In genomic region chr3:38826001-38826400, GRCh38 we compare ENCODE assay signal across 33 cellular contexts. TPM values are rescaled to one million over a fixed set of nuclear protein-coding genes. Genes with fewer than 3 reads are reported as not detected.
"Had no signal": no experiment of that assay in that cellular context is flagged by ENCODE, and none has a peak within 500 bp of the region (broad histone marks: within the 10 kb centered on the region; RNA-seq: fewer than 3 reads in every experiment).

No MANE protein-coding gene starts in this region.

- H3K27ac ChIP-seq: brain microvascular endothelial cell, coronary artery, dorsolateral prefrontal cortex, foreskin keratinocyte, gastrocnemius medialis had no signal

- H3K27me3 ChIP-seq: brain microvascular endothelial cell, foreskin keratinocyte, gastrocnemius medialis had no signal

- H3K4me1 ChIP-seq: foreskin keratinocyte, gastrocnemius medialis had no signal

- DNase-seq: activated CD4-positive, alpha-beta memory T cell treated with anti-CD3 and anti-CD28 coated beads for 36 hours; activated CD4-positive, alpha-beta T cell treated with anti-CD3 and anti-CD28 coated beads for 36 hours; activated CD4-positive, alpha-beta T cell treated with anti-CD3 and anti-CD28 coated beads, Interleukin-2, amount 10 ng/mL, durations not matched to agents 24 days and 14 days; activated CD4-positive, CD25-positive, alpha-beta regulatory T cell; activated CD4-positive, CD25-positive, alpha-beta regulatory T cell treated with anti-CD3 and anti-CD28 coated beads, Interleukin-2, amount 50 U/mL, for 72 hours; activated CD8-positive, alpha-beta memory T cell treated with anti-CD3 and anti-CD28 coated beads, Interleukin-2, amount 10 ng/mL, durations not matched to agents 7 days and 5 days; activated CD8-positive, alpha-beta memory T cell treated with anti-CD3 and anti-CD28 coated beads, Interleukin-2, amount 50 U/mL, for 4 hours; activated CD8-positive, alpha-beta T cell treated with anti-CD3 and anti-CD28 coated beads, Interleukin-2, amount 10 ng/mL, durations not matched to agents 7 days and 5 days; activated gamma-delta T cell treated with Interleukin-2 at 50 U/mL for 16 hours; activated naive CD4-positive, alpha-beta T cell treated with anti-CD3 and anti-CD28 coated beads, Interleukin-2, amount 50 U/mL, for 16 hours; activated naive CD4-positive, alpha-beta T cell treated with Interleukin-2 at 50 U/mL for 16 hours; activated T-cell treated with anti-CD3 and anti-CD28 coated beads for 4 hours; activated T-cell treated with anti-CD3 and anti-CD28 coated beads, Interleukin-2, amount 50 U/mL, for 24 hours; activated T-cell treated with anti-CD3 and anti-CD28 coated beads, Interleukin-2, amount 50 U/mL, for 72 hours; amniotic stem cell; anterior cingulate cortex; brain microvascular endothelial cell; dorsolateral prefrontal cortex; effector memory CD4-positive, alpha-beta T cell; endodermal cell; foreskin keratinocyte; gastrocnemius medialis; glutamatergic neuron; T-helper 2 cell had no signal

- H3K9me3 ChIP-seq: gastrocnemius medialis had no signal

- H3K4me3 ChIP-seq: coronary artery, dorsolateral prefrontal cortex, gastrocnemius medialis had no signal

- H3K36me3 ChIP-seq: brain microvascular endothelial cell, gastrocnemius medialis had no signal

RNA-seq across cellular contexts. Expression of gene SCN10A, which starts 10.0 kb away (rescaled TPM):
- total RNA-seq: activated CD4-positive, alpha-beta memory T cell treated with anti-CD3 and anti-CD28 coated beads for 36 hours; activated CD4-positive, alpha-beta T cell treated with anti-CD3 and anti-CD28 coated beads for 36 hours; activated CD4-positive, alpha-beta T cell treated with anti-CD3 and anti-CD28 coated beads, Interleukin-2, amount 10 ng/mL, durations not matched to agents 24 days and 14 days; activated CD8-positive, alpha-beta memory T cell treated with anti-CD3 and anti-CD28 coated beads for 36 hours; activated CD8-positive, alpha-beta memory T cell treated with anti-CD3 and anti-CD28 coated beads, Interleukin-2, amount 10 ng/mL, durations not matched to agents 7 days and 5 days; activated CD8-positive, alpha-beta T cell treated with anti-CD3 and anti-CD28 coated beads, Interleukin-2, amount 10 ng/mL, durations not matched to agents 7 days and 5 days; activated T-cell treated with anti-CD3 and anti-CD28 coated beads, Interleukin-2, amount 50 U/mL, for 72 hours; astrocyte; bronchial epithelial cell; cerebellum; endodermal cell; epithelial cell of proximal tubule; esophagus mucosa; foreskin keratinocyte; gastrocnemius medialis; T-helper 1 cell treated with Interleukin-12 subunit alpha and Interleukin-12 subunit beta and Interleukin-4 antibody, amounts not matched to agents 30 ng/mL and 1 ng/mL, for 36 hours had no signal
- polyA plus RNA-seq: adipose tissue, foreskin keratinocyte had no signal
